Comparison of ENCODE assay signal across 9 cellular contexts in genomic region chr2:10028988-10029874, GRCh38. TPM values are rescaled to one million over a fixed set of nuclear protein-coding genes. Genes with fewer than 3 reads are reported as not detected.
DNase-seq lines count a peak whose midpoint lies in the region; ATAC-seq and TF ChIP-seq lines count a peak whose summit lies in the region.
"Had no signal": no experiment of that assay in that cellular context is flagged by ENCODE, and none has a peak within 500 bp of the region (broad histone marks: within the 10 kb centered on the region; RNA-seq: fewer than 3 reads in every experiment).

No MANE protein-coding gene starts in this region.

- no peaks in the 10 kb centered on the region for H3K36me3 ChIP-seq in HUES48 (ENCODE audit: control insufficient read depth, insufficient read depth, low read length)
- H3K36me3 ChIP-seq in gastrocnemius medialis = no peaks in the 10 kb centered on the region

- H3K4me3 ChIP-seq in HUES48 (ENCODE audit: low read depth, low read length) (no peak overlapping the region), gastrocnemius medialis (peak overlapping the region in 1 of 4 donors; percentile 6)
- H3K4me3 ChIP-seq: PC-9 had no signal

- H3K27me3 Mint-ChIP-seq in HFFc6 (ENCODE audit: insufficient read depth) = peaks cover 5% of the 10 kb centered on the region

- H3K9me3 Mint-ChIP-seq in HFFc6 = no peaks in the 10 kb centered on the region

- H3K9ac ChIP-seq in HUES48 (ENCODE audit: low read depth, low read length) = no peak overlapping the region

- DNase-seq in activated CD8-positive, alpha-beta memory T cell treated with anti-CD3 and anti-CD28 coated beads, Interleukin-2, amount 50 U/mL, for 48 hours = peak; percentile 73
- DNase-seq in cardiac septum (ENCODE audit: low spot score) (peak; percentile 90), gastrocnemius medialis (peak in 1 of 2 donors; percentile 39), NCI-H1436 treated with DMSO at 0.1 percent for 48 hours (lab: John Stamatoyannopoulos, UW) (no peak), HFFc6 (no peak), DMS79 (lab: John Stamatoyannopoulos, UW) (no peak)

- H3K27ac Mint-ChIP-seq in HFFc6 = no peak overlapping the region

- peak; percentile 65 for ATAC-seq in GM19328 (IDR thresholded peaks at IDR 0.05; ENCODE audit: unreplicated experiment)
- peak; percentile 36 to 40 for ATAC-seq in gastrocnemius medialis

- no peaks in the 10 kb centered on the region for H3K27me3 ChIP-seq in HUES48 (ENCODE audit: control insufficient read depth, insufficient read depth, low read length)
- H3K27me3 ChIP-seq in gastrocnemius medialis = no peaks in the 10 kb centered on the region

- H3K36me3 Mint-ChIP-seq in HFFc6 (ENCODE audit: low read depth) = no peaks in the 10 kb centered on the region

- in situ Hi-C loops in gastrocnemius medialis (cut with MboI; ENCODE audit: low sequenced_read_pairs in 4 of 4) = loop anchor here in 2 of 4 donors (25.0 kb wide), 2 partner anchors 217 to 392 kb away; partner anchors contain the start of gene YWHAQ (in 1 of the 2)

- H3K9me3 ChIP-seq in HUES48 (ENCODE audit: control insufficient read depth, insufficient read depth, low read length) (no peaks in the 10 kb centered on the region), gastrocnemius medialis (no peaks in the 10 kb centered on the region)

- H3K4me1 ChIP-seq in HUES48 (ENCODE audit: control insufficient read depth, insufficient read depth, low read length) (peaks cover 26% of the 10 kb centered on the region), gastrocnemius medialis (peaks cover 0 to 13% of the 10 kb centered on the region in 2 donors)

- peak overlapping the region; percentile 4 for H3K27ac ChIP-seq in HUES48 (ENCODE audit: low read depth, low read length)
- peak overlapping the region; percentile 44 to 65 (median 55) for H3K27ac ChIP-seq in gastrocnemius medialis
- H3K27ac ChIP-seq: PC-9 had no signal

- no peaks in the 10 kb centered on the region for H3K4me1 Mint-ChIP-seq in HFFc6 (ENCODE audit: low read depth)

- TF ChIP-seq CTCF in gastrocnemius medialis (IDR thresholded peaks at IDR 0.05 in 4 of 5, conservative IDR thresholded peaks at IDR 0.05 in 1 of 5) (no peak), HFFc6 (IDR thresholded peaks at IDR 0.05) (no peak)

- TF ChIP-seq POLR2A in gastrocnemius medialis (IDR thresholded peaks at IDR 0.05) = peak; percentile 10 to 26

- no peak overlapping the region for H3K4me3 Mint-ChIP-seq in HFFc6

- intact Hi-C loops in cardiac septum (cut with DNase I) (no loop called here), gastrocnemius medialis (cut with DNase I; ENCODE audit: low total_unique reads) (no loop called here)

RNA-seq across cellular contexts. Expression of gene KLF11, which starts 14.1 kb away (rescaled TPM):
- total RNA-seq in cardiac septum (22.3 TPM), gastrocnemius medialis (10 to 100 TPM in 3 of 4 donors, 1 to 10 TPM in 1; 7.6 to 18.3 (median 12.9) TPM)
- 1 to 10 TPM; 2.8 to 3.9 (median 3.6) TPM for total RNA-seq in HFFc6 (2021; fragmentation: NEBNext Ultra II Directional; extraction: Animal tissue kit (Norgen Biotek cat#: 25700))

RNA-seq across cellular contexts. Expression of gene CYS1, which starts 51.0 kb away (rescaled TPM):
- total RNA-seq in cardiac septum (3.8 TPM), gastrocnemius medialis (under 1 TPM in 3 of 4 donors, not detected in 1; 0.10 to 0.42 (median 0.18) TPM)
- total RNA-seq in HFFc6 (2021; fragmentation: NEBNext Ultra II Directional; extraction: Animal tissue kit (Norgen Biotek cat#: 25700)) = 1 to 10 TPM in 4 of 6 experiments, under 1 TPM in 2; 0.24 to 2.0 (median 1.4) TPM

Comparison
In these comparisons a context has a peak if more than half of its experiments do, and no peak if none do; other contexts are left out.
1. DNase-seq: peak in activated CD8-positive, alpha-beta memory T cell treated with anti-CD3 and anti-CD28 coated beads, Interleukin-2, amount 50 U/mL, for 48 hours (single experiment) and cardiac septum (single experiment); none in NCI-H1436 treated with DMSO at 0.1 percent for 48 hours (single experiment), HFFc6 (single experiment) and DMS79 (single experiment).